ENCODE assay signal across 28 cellular contexts in the genomic region with DNA sequence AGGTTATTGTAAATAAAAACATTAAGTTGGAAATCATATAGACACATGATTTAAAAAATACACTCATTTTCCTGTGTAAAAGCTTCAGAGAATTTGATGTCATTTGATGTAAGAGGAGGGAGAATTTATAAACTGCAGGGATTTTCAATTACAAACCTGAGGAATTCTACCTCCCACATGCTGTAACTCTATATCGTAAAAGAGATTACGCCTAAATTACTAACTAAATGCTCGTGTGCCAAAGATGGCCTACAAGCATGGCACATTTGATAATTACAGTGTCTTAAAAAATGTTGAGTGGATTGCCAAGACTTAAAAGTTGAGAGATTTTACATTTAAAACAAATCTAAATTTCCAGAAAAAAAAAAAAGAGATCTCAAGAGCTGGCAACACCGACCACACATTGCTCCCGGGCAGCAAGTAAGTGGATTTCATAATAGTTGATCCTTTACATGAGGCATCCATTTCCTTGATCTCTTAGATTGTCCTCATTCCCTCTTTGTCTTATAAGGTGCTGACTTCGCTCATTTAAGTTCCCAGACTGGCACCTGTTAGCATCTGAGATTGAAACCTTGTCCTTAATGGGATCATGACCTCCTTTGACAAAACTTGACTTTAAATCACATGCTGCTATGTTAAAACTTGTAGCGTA.
"Had no signal": no experiment of that assay in that cellular context is flagged by ENCODE, and none has a peak within 500 bp of the region (broad histone marks: within the 10 kb centered on the region; RNA-seq: fewer than 3 reads in every experiment).

No MANE protein-coding gene starts in this region.

- H3K36me3 ChIP-seq: adrenal gland, colonic mucosa, gastrocnemius medialis, neural progenitor cell, suprapubic skin, tibial artery, upper lobe of right lung had no signal

- H2AFZ ChIP-seq: neural progenitor cell had no signal

- H3K27ac ChIP-seq: adrenal gland, body of pancreas, colonic mucosa, gastrocnemius medialis, neural progenitor cell, suprapubic skin, tibial artery, upper lobe of right lung had no signal

- H3K4me3 ChIP-seq: adrenal gland, body of pancreas, colonic mucosa, gastrocnemius medialis, neural progenitor cell, suprapubic skin, tibial artery, upper lobe of right lung had no signal

- H3K9ac ChIP-seq: neural progenitor cell had no signal

- DNase-seq: activated CD4-positive, alpha-beta T cell treated with anti-CD3 and anti-CD28 coated beads for 48 hours; activated CD4-positive, alpha-beta T cell treated with anti-CD3 and anti-CD28 coated beads, Interleukin-2, amount 50 U/mL, for 48 hours; activated CD8-positive, alpha-beta memory T cell treated with anti-CD3 and anti-CD28 coated beads for 24 hours; activated effector memory CD4-positive, alpha-beta T cell treated with Interleukin-2 at 50 U/mL for 16 hours; activated naive CD4-positive, alpha-beta T cell treated with Interleukin-2 at 50 U/mL for 16 hours; adrenal gland; aorta; body of pancreas; colonic mucosa; effector CD8-positive, alpha-beta T cell; gastrocnemius medialis; glutamatergic neuron; islet precursor cell; left cardiac atrium; mammary epithelial cell; naive thymus-derived CD4-positive, alpha-beta T cell; posterior cingulate gyrus; small intestine; stimulated activated CD4-positive, alpha-beta T cell treated with anti-CD3 and anti-CD28 coated beads, Interleukin-1b, Interleukin-23, amount 100 ng/mL, for 48 hours; stimulated activated CD4-positive, alpha-beta T cell treated with anti-CD3 and anti-CD28 coated beads, Interleukin-4, amount 100 ng/mL, for 4 hours; stimulated activated CD8-positive, alpha-beta memory T cell treated with anti-CD3 and anti-CD28 coated beads, Interleukin-4, amount 100 ng/mL, for 48 hours; stimulated activated naive B cell treated with anti-CD40 and anti-IgM and Interleukin-4, amounts not matched to agents 10 μg/mL and 1 μg/mL and 100 μg/mL, for 72 hours; T-helper 2 cell; tibial artery; upper lobe of right lung had no signal

- H3K9me3 ChIP-seq: adrenal gland, body of pancreas, colonic mucosa, gastrocnemius medialis, suprapubic skin, tibial artery, upper lobe of right lung had no signal

- ATAC-seq: body of pancreas; gastrocnemius medialis; naive thymus-derived CD4-positive, alpha-beta T cell; sciatic nerve; stimulated activated naive B cell treated with anti-CD40 and anti-IgM and Interleukin-4, amounts not matched to agents 10 μg/mL and 1 μg/mL and 100 μg/mL, for 72 hours; upper lobe of right lung had no signal

- H3K4me1 ChIP-seq: adrenal gland, body of pancreas, colonic mucosa, gastrocnemius medialis, suprapubic skin, tibial artery, upper lobe of right lung had no signal

- H3K27me3 ChIP-seq: adrenal gland, body of pancreas, colonic mucosa, gastrocnemius medialis, neural progenitor cell, suprapubic skin, tibial artery, upper lobe of right lung had no signal

- H3K4me2 ChIP-seq: neural progenitor cell had no signal
